13 cellular contexts compared by ENCODE assay signal in the genomic region with DNA sequence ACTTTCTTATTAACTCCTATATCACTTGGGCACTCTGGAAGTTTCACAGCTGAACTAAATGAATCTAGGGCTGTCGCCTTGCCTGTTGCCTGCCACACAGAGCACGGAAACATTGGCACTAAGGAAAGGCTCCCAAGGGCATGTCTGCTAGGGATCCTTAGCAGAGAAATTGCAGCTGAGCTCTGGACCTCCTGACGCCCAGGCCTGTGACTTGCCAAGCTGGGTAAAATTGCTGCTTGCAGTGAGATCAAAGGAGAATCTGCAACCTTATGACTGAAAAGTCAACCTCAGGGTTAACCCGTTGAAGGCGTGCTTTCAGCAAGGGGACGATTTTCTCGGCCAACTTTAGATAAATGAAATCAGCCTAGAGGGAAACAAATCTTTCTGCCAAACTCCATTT.
DNase-seq lines count a peak whose midpoint lies in the region; ATAC-seq and TF ChIP-seq lines count a peak whose summit lies in the region.
"Had no signal": no experiment of that assay in that cellular context is flagged by ENCODE, and none has a peak within 500 bp of the region (broad histone marks: within the 10 kb centered on the region; RNA-seq: fewer than 3 reads in every experiment).

No MANE protein-coding gene starts in this region.

- peaks cover 0 to 9% (median 2%) of the 10 kb centered on the region in 3 donors for H3K9me3 Mint-ChIP-seq in T-cell
- peaks cover 20% of the 10 kb centered on the region for H3K9me3 Mint-ChIP-seq in endodermal cell

- CTCF ChIA-PET in T-cell (lab: Charles Lee), result interaction anchor here in 1 of 2 donors (0.5 to 1.3 kb wide), 6 partner anchors 8 to 696 kb away, joined by 3 to 6 read pairs (median 5); no protein-coding TSS in a partner anchor

- H3K36me3 ChIP-seq in endodermal cell (ENCODE audit: control insufficient read depth, insufficient read depth, low read length), result no peaks in the 10 kb centered on the region
- H3K36me3 ChIP-seq: heart right ventricle had no signal

- POLR2A ChIA-PET in T-cell (lab: Charles Lee), result interaction anchor here in 1 of 2 donors (0.6 to 1.0 kb wide), 4 partner anchors 11 to 597 kb away, joined by 3 read pairs; a partner anchor contains a TSS

- no peak for TF ChIP-seq CTCF in endodermal cell (conservative IDR thresholded peaks at IDR 0.05)

- H3K27me3 Mint-ChIP-seq in T-cell (no peaks in the 10 kb centered on the region), endodermal cell (ENCODE audit: insufficient read depth) (peaks cover 2% of the 10 kb centered on the region)
- H3K27me3 Mint-ChIP-seq: stimulated activated memory B cell treated with anti-CD40 and anti-IgM and Interleukin-4, amounts not matched to agents 10 μg/mL and 1 μg/mL and 100 μg/mL, for 72 hours had no signal

- DNase-seq in T-cell (peak in 31 of 34 experiments; percentile 7 to 55 (median 25)), NCI-H1930 (lab: John Stamatoyannopoulos, UW) (no peak), endodermal cell (no peak)
- DNase-seq in activated CD8-positive, alpha-beta memory T cell treated with anti-CD3 and anti-CD28 coated beads for 24 hours, result peak; percentile 65
- peak; percentile 30 for DNase-seq in effector CD4-positive, alpha-beta T cell
- peak; percentile 27 to 41 for DNase-seq in stimulated activated CD4-positive, alpha-beta T cell treated with anti-CD3 and anti-CD28 coated beads, Interleukin-4, amount 100 ng/mL, for 4 hours
- DNase-seq: Caco-2, heart right ventricle, mesenchymal stem cell, NCI-H748 treated with DMSO at 0.1 percent for 48 hours had no signal

- H3K27ac ChIP-seq in endodermal cell (ENCODE audit: low read depth, low read length), result no peak overlapping the region

- no peak overlapping the region for H3K4me3 ChIP-seq in endodermal cell (ENCODE audit: low read length)
- H3K4me3 ChIP-seq: heart right ventricle had no signal

- H3K4me3 Mint-ChIP-seq in T-cell (no peak overlapping the region), endodermal cell (no peak overlapping the region)
- H3K4me3 Mint-ChIP-seq: stimulated activated memory B cell treated with anti-CD40 and anti-IgM and Interleukin-4, amounts not matched to agents 10 μg/mL and 1 μg/mL and 100 μg/mL, for 72 hours had no signal

- H3K4me1 Mint-ChIP-seq in T-cell, result peaks cover 24 to 27% (median 26%) of the 10 kb centered on the region in 3 donors
- no peaks in the 10 kb centered on the region for H3K4me1 Mint-ChIP-seq in endodermal cell
- H3K4me1 Mint-ChIP-seq: stimulated activated memory B cell treated with anti-CD40 and anti-IgM and Interleukin-4, amounts not matched to agents 10 μg/mL and 1 μg/mL and 100 μg/mL, for 72 hours had no signal

- no peaks in the 10 kb centered on the region for H3K4me1 ChIP-seq in endodermal cell (ENCODE audit: control insufficient read depth, insufficient read depth, low read length)
- H3K4me1 ChIP-seq: Caco-2 had no signal

- H3K9me3 ChIP-seq in endodermal cell (ENCODE audit: control insufficient read depth, low read length), result peaks cover 13% of the 10 kb centered on the region

- H3K27me3 ChIP-seq in endodermal cell (ENCODE audit: control insufficient read depth, insufficient read depth, low read length, poor library complexity, severe bottlenecking), result no peaks in the 10 kb centered on the region
- H3K27me3 ChIP-seq: heart right ventricle had no signal

- 91 to 94% methylated on average over 2 to 7 of the region's 7 CpGs for WGBS in endodermal cell (ENCODE audit: insufficient coverage in 1 of 2, insufficient read length in 1 of 2), 2 experiments

- H3K9ac ChIP-seq in endodermal cell (ENCODE audit: extremely low read depth, low read length, poor library complexity, severe bottlenecking), result no peak overlapping the region

- ATAC-seq in T-cell (replicated peaks in 1 of 4) (peak; percentile 69 to 77 (median 73)), HG03442 (IDR thresholded peaks at IDR 0.05; ENCODE audit: unreplicated experiment) (no peak), HG02973 (IDR thresholded peaks at IDR 0.05; ENCODE audit: unreplicated experiment) (no peak)
- ATAC-seq: stimulated activated memory B cell treated with anti-CD40 and anti-IgM and Interleukin-4, amounts not matched to agents 10 μg/mL and 1 μg/mL and 100 μg/mL, for 72 hours had no signal

- H3K36me3 Mint-ChIP-seq in T-cell, result peaks cover 3% of the 10 kb centered on the region
- H3K36me3 Mint-ChIP-seq in endodermal cell (ENCODE audit: low read depth), result no peaks in the 10 kb centered on the region

- H3K27ac Mint-ChIP-seq in T-cell (no peak overlapping the region), endodermal cell (no peak overlapping the region)
- H3K27ac Mint-ChIP-seq: stimulated activated memory B cell treated with anti-CD40 and anti-IgM and Interleukin-4, amounts not matched to agents 10 μg/mL and 1 μg/mL and 100 μg/mL, for 72 hours had no signal

Comparison
In these comparisons a context has a peak if more than half of its experiments do, and no peak if none do; other contexts are left out.
1. ATAC-seq: peak in T-cell (4 of 4); none in HG03442 (single experiment) and HG02973 (single experiment).
2. DNase-seq: peak in T-cell (31 of 34), activated CD8-positive, alpha-beta memory T cell treated with anti-CD3 and anti-CD28 coated beads for 24 hours (single experiment), effector CD4-positive, alpha-beta T cell (single experiment) and stimulated activated CD4-positive, alpha-beta T cell treated with anti-CD3 and anti-CD28 coated beads, Interleukin-4, amount 100 ng/mL, for 4 hours (2 of 2); none in NCI-H1930 (0 of 2) and endodermal cell (single experiment).